In the genomic region with DNA sequence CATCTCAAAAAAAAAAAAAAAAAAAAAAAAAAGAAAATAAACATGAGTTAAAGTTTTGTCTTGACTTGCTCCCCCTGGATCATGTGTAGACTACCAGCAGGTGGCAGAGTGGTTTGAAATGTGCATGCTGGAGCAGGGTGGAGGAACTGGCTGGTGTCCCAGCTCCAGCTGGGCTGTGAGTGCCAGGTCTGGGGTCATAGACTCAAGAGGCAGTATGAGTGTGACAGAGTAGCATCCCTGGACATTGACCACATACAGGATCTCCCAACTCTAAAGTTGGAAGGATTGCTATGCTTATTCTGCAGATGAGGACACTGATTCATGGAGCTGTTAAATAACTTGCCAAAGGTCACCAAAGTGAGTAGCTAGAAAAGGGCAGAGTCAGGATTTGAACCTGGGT, we compare ENCODE assay signal across 9 cellular contexts.
DNase-seq lines count a peak whose midpoint lies in the region; ATAC-seq, FAIRE-seq and TF ChIP-seq lines count a peak whose summit lies in the region.
"Had no signal": no experiment of that assay in that cellular context is flagged by ENCODE, and none has a peak within 500 bp of the region (broad histone marks: within the 10 kb centered on the region; RNA-seq: fewer than 3 reads in every experiment).

No MANE protein-coding gene starts in this region.

- POLR2A ChIA-PET in A673 (lab: Charles Lee; ENCODE audit: low non-redundant PET), result no interaction called here

- intact Hi-C loops in A673 (cut with micrococcal nuclease; ENCODE audit: unreplicated experiment), result no loop called here

- no peak for ATAC-seq in GM21529 (IDR thresholded peaks at IDR 0.05; ENCODE audit: unreplicated experiment)

- H3K9me3 ChIP-seq in A673 (ENCODE audit: low read depth, low read length, poor library complexity, severe bottlenecking), result no peaks in the 10 kb centered on the region
- no peaks in the 10 kb centered on the region for H3K9me3 ChIP-seq in hepatocyte (ENCODE audit: low read depth)

- no peaks in the 10 kb centered on the region for H3K79me2 ChIP-seq in hepatocyte

- no peak overlapping the region for H3K4me2 ChIP-seq in hepatocyte

- H3K4me1 ChIP-seq in A673 (ENCODE audit: insufficient read depth, low read length, poor library complexity, severe bottlenecking) (no peaks in the 10 kb centered on the region), hepatocyte (ENCODE audit: insufficient read depth) (no peaks in the 10 kb centered on the region)

- H3K27me3 ChIP-seq in A673 (replicated peaks; ENCODE audit: insufficient read depth, low read depth, low read length, poor library complexity), result no peaks in the 10 kb centered on the region
- H3K27me3 ChIP-seq in hepatocyte, result peaks cover 12% of the 10 kb centered on the region

- H3K4me3 ChIP-seq in A673 (ENCODE audit: low read depth, low read length, poor library complexity, severe bottlenecking) (no peak overlapping the region), hepatocyte (no peak overlapping the region)

- no peaks in the 10 kb centered on the region for H3K36me3 ChIP-seq in A673 (ENCODE audit: insufficient read depth, low read length, poor library complexity, severe bottlenecking)
- H3K36me3 ChIP-seq in hepatocyte (replicated peaks; ENCODE audit: insufficient read depth, low read depth), result no peaks in the 10 kb centered on the region

- TF ChIP-seq POLR2A in H54 (IDR thresholded peaks at IDR 0.05; ENCODE audit: low read depth, low read length), result no peak

- no peak overlapping the region for H3K27ac ChIP-seq in A673 (ENCODE audit: low read depth, low read length, poor library complexity, severe bottlenecking)
- H3K27ac ChIP-seq in VCaP, result no peak overlapping the region
- H3K27ac ChIP-seq in hepatocyte, result no peak overlapping the region

- no peaks in the 10 kb centered on the region for H3K4me1 Mint-ChIP-seq in activated T-cell treated with anti-CD3 and anti-CD28 coated beads, Interleukin-2, amount 50 U/mL, for 24 hours (ENCODE audit: low read depth)

- DNase-seq in A673 (ENCODE audit: low spot score) (peak; percentile 35), H54 (ENCODE audit: insufficient read length, low spot score) (peak; percentile 26), hepatocyte (ENCODE audit: low spot score) (peak; percentile 57), RCC 7860 (ENCODE audit: low spot score) (no peak)
- DNase-seq in NK-92 treated with Interleukin-12 subunit alpha and Interleukin-12 subunit beta, amount 100 ng/mL, for 24 hours (lab: John Stamatoyannopoulos, UW), result no peak
- no peak for DNase-seq in activated T-cell treated with anti-CD3 and anti-CD28 coated beads, Interleukin-2, amount 50 U/mL, for 24 hours

- TF ChIP-seq CTCF in A673 (conservative IDR thresholded peaks at IDR 0.05; ENCODE audit: low read depth, low read length) (peak; percentile 41; the same call in 1 of the 2 replicates), VCaP (conservative IDR thresholded peaks at IDR 0.05) (peak; percentile 71), hepatocyte (IDR thresholded peaks at IDR 0.05; ENCODE audit: poor library complexity) (peak; percentile 46)

- no peaks in the 10 kb centered on the region for H3K27me3 Mint-ChIP-seq in activated T-cell treated with anti-CD3 and anti-CD28 coated beads, Interleukin-2, amount 50 U/mL, for 24 hours
- H3K27me3 Mint-ChIP-seq: activated naive CD8-positive, alpha-beta T cell had no signal

- no peaks in the 10 kb centered on the region for H3K9me3 Mint-ChIP-seq in activated T-cell treated with anti-CD3 and anti-CD28 coated beads, Interleukin-2, amount 50 U/mL, for 24 hours

- no TSS peak for BruUV-seq in A673 (replicated peaks; lab: Mats Ljungman, UMichigan)

- H3K36me3 Mint-ChIP-seq in activated T-cell treated with anti-CD3 and anti-CD28 coated beads, Interleukin-2, amount 50 U/mL, for 24 hours (ENCODE audit: low read depth), result no peaks in the 10 kb centered on the region
- H3K36me3 Mint-ChIP-seq: activated naive CD8-positive, alpha-beta T cell had no signal

- CTCF ChIA-PET in A673 (lab: Charles Lee), result interaction anchor here (0.6 to 0.7 kb wide), 2 partner anchors 24 to 220 kb away, joined by 4 to 5 read pairs; no protein-coding TSS in a partner anchor

- H4K20me1 ChIP-seq in hepatocyte (ENCODE audit: insufficient read depth, poor library complexity, severe bottlenecking), result no peaks in the 10 kb centered on the region

- H3K4me3 Mint-ChIP-seq in activated T-cell treated with anti-CD3 and anti-CD28 coated beads, Interleukin-2, amount 50 U/mL, for 24 hours, result no peak overlapping the region
- H3K4me3 Mint-ChIP-seq: activated naive CD8-positive, alpha-beta T cell had no signal

- FAIRE-seq in H54 (lab: Jason Lieb, UNC), result no peak
- no peak for FAIRE-seq in RCC 7860 (lab: Jason Lieb, UNC)

- no peak overlapping the region for H2AFZ ChIP-seq in hepatocyte

- H3K27ac Mint-ChIP-seq in activated T-cell treated with anti-CD3 and anti-CD28 coated beads, Interleukin-2, amount 50 U/mL, for 24 hours, result no peak overlapping the region
- H3K27ac Mint-ChIP-seq: activated naive CD8-positive, alpha-beta T cell had no signal

- H3K9me2 ChIP-seq in hepatocyte (replicated peaks; ENCODE audit: insufficient read depth), result no peaks in the 10 kb centered on the region

Comparison
In these comparisons a context has a peak if more than half of its experiments do, and no peak if none do; other contexts are left out.
1. DNase-seq: peak in A673 (single experiment), H54 (single experiment) and hepatocyte (single experiment); none in NK-92 treated with Interleukin-12 subunit alpha and Interleukin-12 subunit beta, amount 100 ng/mL, for 24 hours (single experiment), RCC 7860 (single experiment) and activated T-cell treated with anti-CD3 and anti-CD28 coated beads, Interleukin-2, amount 50 U/mL, for 24 hours (single experiment).
2. Peak in every context shown above with its lines, with median percentiles within 50 percentile points of each other: CTCF ChIP-seq.